ENCODE assay signal across 1 cellular context in the genomic region with DNA sequence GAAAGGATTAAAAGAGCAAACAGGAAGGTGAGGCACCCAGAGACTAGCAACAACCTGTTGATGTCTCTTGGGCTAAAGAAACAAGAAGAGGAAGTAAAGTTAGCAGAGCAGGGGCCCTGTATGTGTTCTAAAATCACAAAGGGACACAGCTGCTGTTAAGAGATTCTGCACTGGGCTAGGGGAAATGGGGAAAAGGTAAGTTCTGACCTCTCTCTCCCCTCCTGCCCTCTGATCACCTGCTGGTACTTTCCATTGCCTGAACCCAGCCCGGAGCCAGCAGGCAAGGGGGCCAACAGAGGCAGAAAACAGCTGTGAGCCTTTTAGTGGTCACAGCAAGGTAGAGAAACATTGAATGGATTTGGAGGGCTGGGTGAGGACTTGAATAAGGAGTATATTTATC.
TF ChIP-seq lines count a peak whose summit lies in the region.

No MANE protein-coding gene starts in this region.

TF ChIP-seq in GM12878, 131 proteins besides CTCF, POLR2A, EP300 and RAD21 (continued from another document and continues in another):
- TF ChIP-seq POU2F2 (IDR thresholded peaks at IDR 0.05; ENCODE audit: borderline replicate concordance, low read depth, low read length) (no peak), TAF1 (IDR thresholded peaks at IDR 0.05; ENCODE audit: borderline replicate concordance, low read depth, low read length) (no peak), CBX5 (IDR thresholded peaks at IDR 0.05; ENCODE audit: low read depth) (0 out of 2 replicates have a peak, but pooled peaks have one; percentile 38), ETV6 (conservative IDR thresholded peaks at IDR 0.05 in 1 of 2, IDR thresholded peaks at IDR 0.05 in 1 of 2; ENCODE audit: borderline replicate concordance in 1 of 2, low read depth in 1 of 2) (peak in 1 of 2 experiments; percentile 81; a peak in 2 of 4 replicates), RELA (IDR thresholded peaks at IDR 0.05; ENCODE audit: borderline replicate concordance, partially characterized antibody) (no peak), KAT2A (conservative IDR thresholded peaks at IDR 0.05; ENCODE audit: control insufficient read depth, low read depth, low read length) (no peak), KDM1A (IDR thresholded peaks at IDR 0.05; ENCODE audit: borderline replicate concordance) (no peak), ZNF274 (IDR thresholded peaks at IDR 0.05; ENCODE audit: insufficient read depth, insufficient read length) (no peak), GABPA (IDR thresholded peaks at IDR 0.05; ENCODE audit: low read depth) (no peak), SMC3 (IDR thresholded peaks at IDR 0.05; ENCODE audit: borderline replicate concordance, low read length) (peak; percentile 31; the same call in 1 of the 2 replicates), FOXM1 (IDR thresholded peaks at IDR 0.05; ENCODE audit: low read depth, low read length) (no peak), SPI1 (IDR thresholded peaks at IDR 0.05; ENCODE audit: borderline replicate concordance, insufficient read depth, low read depth, low read length) (0 out of 2 replicates have a peak, but pooled peaks have one; percentile 15), CBFB (IDR thresholded peaks at IDR 0.05; ENCODE audit: low read depth) (no peak), SUPT20H (IDR thresholded peaks at IDR 0.05; ENCODE audit: borderline replicate concordance, control insufficient read depth, low read depth, low read length) (no peak), STAT3 (IDR thresholded peaks at IDR 0.05; ENCODE audit: low read depth, low read length) (no peak), CBX3 (IDR thresholded peaks at IDR 0.05; ENCODE audit: borderline replicate concordance, low read depth) (no peak), MYC (IDR thresholded peaks at IDR 0.05; ENCODE audit: insufficient read depth, insufficient read length, insufficient replicate concordance, low read length, severe bottlenecking) (no peak), NFYA (IDR thresholded peaks at IDR 0.05; ENCODE audit: borderline replicate concordance, low read depth, low read length) (no peak), BHLHE40 (IDR thresholded peaks at IDR 0.05; ENCODE audit: borderline replicate concordance in 1 of 2, low read depth in 2 of 2, low read length in 1 of 2) (peak; percentile 61 to 77; a peak in 3 of 4 replicates), YBX1 (IDR thresholded peaks at IDR 0.05) (no peak), MYB (IDR thresholded peaks at IDR 0.05; ENCODE audit: borderline replicate concordance, low read depth, low read length) (no peak), ZSCAN29 (IDR thresholded peaks at IDR 0.05) (peak; percentile 24; the same call in 1 of the 2 replicates), ZNF687 (IDR thresholded peaks at IDR 0.05) (peak; percentile 54; the same call in 1 of the 2 replicates), SRF (IDR thresholded peaks at IDR 0.05; ENCODE audit: low read depth in 2 of 2, low read length in 2 of 2) (no peak), PAX5 (IDR thresholded peaks at IDR 0.05; ENCODE audit: borderline replicate concordance, low read depth, low read length) (no peak), YY1 (IDR thresholded peaks at IDR 0.05; ENCODE audit: low read depth, low read length) (peak; percentile 14; the same call in 1 of the 2 replicates), NFXL1 (IDR thresholded peaks at IDR 0.05; ENCODE audit: borderline replicate concordance) (no peak), ZNF217 (IDR thresholded peaks at IDR 0.05) (no peak; the same call in 1 of the 2 replicates), RUNX3 (IDR thresholded peaks at IDR 0.05; ENCODE audit: low read length) (peak; percentile 58), MEF2A (IDR thresholded peaks at IDR 0.05; ENCODE audit: insufficient read depth, low read depth, low read length) (0 out of 2 replicates have a peak, but pooled peaks have one; percentile 21), ESRRA (IDR thresholded peaks at IDR 0.05; ENCODE audit: low read length) (no peak), SP1 (IDR thresholded peaks at IDR 0.05; ENCODE audit: low read depth, low read length) (no peak), RAD51 (IDR thresholded peaks at IDR 0.05) (peak; percentile 43; the same call in 1 of the 2 replicates), POLR2AphosphoS5 (IDR thresholded peaks at IDR 0.05; ENCODE audit: low read length) (no peak), ZNF384 (IDR thresholded peaks at IDR 0.05; ENCODE audit: borderline replicate concordance, low read depth, low read length) (no peak), NRF1 (conservative IDR thresholded peaks at IDR 0.05; ENCODE audit: low read depth, low read length) (no peak), MTA3 (IDR thresholded peaks at IDR 0.05; ENCODE audit: borderline replicate concordance, low read length) (no peak)
- TF ChIP-seq, protein P1, sequence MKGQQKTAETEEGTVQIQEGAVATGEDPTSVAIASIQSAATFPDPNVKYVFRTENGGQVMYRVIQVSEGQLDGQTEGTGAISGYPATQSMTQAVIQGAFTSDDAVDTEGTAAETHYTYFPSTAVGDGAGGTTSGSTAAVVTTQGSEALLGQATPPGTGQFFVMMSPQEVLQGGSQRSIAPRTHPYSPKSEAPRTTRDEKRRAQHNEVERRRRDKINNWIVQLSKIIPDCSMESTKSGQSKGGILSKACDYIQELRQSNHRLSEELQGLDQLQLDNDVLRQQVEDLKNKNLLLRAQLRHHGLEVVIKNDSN (IDR thresholded peaks at IDR 0.05; ENCODE audit: borderline replicate concordance, extremely low read length, insufficient read depth, low read depth, low read length): no peak
- TF ChIP-seq, protein P2, sequence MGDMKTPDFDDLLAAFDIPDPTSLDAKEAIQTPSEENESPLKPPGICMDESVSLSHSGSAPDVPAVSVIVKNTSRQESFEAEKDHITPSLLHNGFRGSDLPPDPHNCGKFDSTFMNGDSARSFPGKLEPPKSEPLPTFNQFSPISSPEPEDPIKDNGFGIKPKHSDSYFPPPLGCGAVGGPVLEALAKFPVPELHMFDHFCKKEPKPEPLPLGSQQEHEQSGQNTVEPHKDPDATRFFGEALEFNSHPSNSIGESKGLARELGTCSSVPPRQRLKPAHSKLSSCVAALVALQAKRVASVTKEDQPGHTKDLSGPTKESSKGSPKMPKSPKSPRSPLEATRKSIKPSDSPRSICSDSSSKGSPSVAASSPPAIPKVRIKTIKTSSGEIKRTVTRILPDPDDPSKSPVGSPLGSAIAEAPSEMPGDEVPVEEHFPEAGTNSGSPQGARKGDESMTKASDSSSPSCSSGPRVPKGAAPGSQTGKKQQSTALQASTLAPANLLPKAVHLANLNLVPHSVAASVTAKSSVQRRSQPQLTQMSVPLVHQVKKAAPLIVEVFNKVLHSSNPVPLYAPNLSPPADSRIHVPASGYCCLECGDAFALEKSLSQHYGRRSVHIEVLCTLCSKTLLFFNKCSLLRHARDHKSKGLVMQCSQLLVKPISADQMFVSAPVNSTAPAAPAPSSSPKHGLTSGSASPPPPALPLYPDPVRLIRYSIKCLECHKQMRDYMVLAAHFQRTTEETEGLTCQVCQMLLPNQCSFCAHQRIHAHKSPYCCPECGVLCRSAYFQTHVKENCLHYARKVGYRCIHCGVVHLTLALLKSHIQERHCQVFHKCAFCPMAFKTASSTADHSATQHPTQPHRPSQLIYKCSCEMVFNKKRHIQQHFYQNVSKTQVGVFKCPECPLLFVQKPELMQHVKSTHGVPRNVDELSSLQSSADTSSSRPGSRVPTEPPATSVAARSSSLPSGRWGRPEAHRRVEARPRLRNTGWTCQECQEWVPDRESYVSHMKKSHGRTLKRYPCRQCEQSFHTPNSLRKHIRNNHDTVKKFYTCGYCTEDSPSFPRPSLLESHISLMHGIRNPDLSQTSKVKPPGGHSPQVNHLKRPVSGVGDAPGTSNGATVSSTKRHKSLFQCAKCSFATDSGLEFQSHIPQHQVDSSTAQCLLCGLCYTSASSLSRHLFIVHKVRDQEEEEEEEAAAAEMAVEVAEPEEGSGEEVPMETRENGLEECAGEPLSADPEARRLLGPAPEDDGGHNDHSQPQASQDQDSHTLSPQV (IDR thresholded peaks at IDR 0.05): no peak
- TF ChIP-seq, protein P3, sequence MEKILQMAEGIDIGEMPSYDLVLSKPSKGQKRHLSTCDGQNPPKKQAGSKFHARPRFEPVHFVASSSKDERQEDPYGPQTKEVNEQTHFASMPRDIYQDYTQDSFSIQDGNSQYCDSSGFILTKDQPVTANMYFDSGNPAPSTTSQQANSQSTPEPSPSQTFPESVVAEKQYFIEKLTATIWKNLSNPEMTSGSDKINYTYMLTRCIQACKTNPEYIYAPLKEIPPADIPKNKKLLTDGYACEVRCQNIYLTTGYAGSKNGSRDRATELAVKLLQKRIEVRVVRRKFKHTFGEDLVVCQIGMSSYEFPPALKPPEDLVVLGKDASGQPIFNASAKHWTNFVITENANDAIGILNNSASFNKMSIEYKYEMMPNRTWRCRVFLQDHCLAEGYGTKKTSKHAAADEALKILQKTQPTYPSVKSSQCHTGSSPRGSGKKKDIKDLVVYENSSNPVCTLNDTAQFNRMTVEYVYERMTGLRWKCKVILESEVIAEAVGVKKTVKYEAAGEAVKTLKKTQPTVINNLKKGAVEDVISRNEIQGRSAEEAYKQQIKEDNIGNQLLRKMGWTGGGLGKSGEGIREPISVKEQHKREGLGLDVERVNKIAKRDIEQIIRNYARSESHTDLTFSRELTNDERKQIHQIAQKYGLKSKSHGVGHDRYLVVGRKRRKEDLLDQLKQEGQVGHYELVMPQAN (conservative IDR thresholded peaks at IDR 0.05): no peak
- TF ChIP-seq, protein P4, sequence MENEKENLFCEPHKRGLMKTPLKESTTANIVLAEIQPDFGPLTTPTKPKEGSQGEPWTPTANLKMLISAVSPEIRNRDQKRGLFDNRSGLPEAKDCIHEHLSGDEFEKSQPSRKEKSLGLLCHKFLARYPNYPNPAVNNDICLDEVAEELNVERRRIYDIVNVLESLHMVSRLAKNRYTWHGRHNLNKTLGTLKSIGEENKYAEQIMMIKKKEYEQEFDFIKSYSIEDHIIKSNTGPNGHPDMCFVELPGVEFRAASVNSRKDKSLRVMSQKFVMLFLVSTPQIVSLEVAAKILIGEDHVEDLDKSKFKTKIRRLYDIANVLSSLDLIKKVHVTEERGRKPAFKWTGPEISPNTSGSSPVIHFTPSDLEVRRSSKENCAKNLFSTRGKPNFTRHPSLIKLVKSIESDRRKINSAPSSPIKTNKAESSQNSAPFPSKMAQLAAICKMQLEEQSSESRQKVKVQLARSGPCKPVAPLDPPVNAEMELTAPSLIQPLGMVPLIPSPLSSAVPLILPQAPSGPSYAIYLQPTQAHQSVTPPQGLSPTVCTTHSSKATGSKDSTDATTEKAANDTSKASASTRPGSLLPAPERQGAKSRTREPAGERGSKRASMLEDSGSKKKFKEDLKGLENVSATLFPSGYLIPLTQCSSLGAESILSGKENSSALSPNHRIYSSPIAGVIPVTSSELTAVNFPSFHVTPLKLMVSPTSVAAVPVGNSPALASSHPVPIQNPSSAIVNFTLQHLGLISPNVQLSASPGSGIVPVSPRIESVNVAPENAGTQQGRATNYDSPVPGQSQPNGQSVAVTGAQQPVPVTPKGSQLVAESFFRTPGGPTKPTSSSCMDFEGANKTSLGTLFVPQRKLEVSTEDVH (IDR thresholded peaks at IDR 0.05; ENCODE audit: low read depth, partially characterized antibody): no peak
- TF ChIP-seq, protein P5, sequence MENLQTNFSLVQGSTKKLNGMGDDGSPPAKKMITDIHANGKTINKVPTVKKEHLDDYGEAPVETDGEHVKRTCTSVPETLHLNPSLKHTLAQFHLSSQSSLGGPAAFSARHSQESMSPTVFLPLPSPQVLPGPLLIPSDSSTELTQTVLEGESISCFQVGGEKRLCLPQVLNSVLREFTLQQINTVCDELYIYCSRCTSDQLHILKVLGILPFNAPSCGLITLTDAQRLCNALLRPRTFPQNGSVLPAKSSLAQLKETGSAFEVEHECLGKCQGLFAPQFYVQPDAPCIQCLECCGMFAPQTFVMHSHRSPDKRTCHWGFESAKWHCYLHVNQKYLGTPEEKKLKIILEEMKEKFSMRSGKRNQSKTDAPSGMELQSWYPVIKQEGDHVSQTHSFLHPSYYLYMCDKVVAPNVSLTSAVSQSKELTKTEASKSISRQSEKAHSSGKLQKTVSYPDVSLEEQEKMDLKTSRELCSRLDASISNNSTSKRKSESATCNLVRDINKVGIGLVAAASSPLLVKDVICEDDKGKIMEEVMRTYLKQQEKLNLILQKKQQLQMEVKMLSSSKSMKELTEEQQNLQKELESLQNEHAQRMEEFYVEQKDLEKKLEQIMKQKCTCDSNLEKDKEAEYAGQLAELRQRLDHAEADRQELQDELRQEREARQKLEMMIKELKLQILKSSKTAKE (IDR thresholded peaks at IDR 0.05; ENCODE audit: low read depth, poor library complexity, severe bottlenecking): no peak
- TF ChIP-seq, protein P6, sequence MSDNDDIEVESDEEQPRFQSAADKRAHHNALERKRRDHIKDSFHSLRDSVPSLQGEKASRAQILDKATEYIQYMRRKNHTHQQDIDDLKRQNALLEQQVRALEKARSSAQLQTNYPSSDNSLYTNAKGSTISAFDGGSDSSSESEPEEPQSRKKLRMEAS (IDR thresholded peaks at IDR 0.05; ENCODE audit: low read depth, low read length): no peak
- TF ChIP-seq, protein P7, sequence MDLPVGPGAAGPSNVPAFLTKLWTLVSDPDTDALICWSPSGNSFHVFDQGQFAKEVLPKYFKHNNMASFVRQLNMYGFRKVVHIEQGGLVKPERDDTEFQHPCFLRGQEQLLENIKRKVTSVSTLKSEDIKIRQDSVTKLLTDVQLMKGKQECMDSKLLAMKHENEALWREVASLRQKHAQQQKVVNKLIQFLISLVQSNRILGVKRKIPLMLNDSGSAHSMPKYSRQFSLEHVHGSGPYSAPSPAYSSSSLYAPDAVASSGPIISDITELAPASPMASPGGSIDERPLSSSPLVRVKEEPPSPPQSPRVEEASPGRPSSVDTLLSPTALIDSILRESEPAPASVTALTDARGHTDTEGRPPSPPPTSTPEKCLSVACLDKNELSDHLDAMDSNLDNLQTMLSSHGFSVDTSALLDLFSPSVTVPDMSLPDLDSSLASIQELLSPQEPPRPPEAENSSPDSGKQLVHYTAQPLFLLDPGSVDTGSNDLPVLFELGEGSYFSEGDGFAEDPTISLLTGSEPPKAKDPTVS (IDR thresholded peaks at IDR 0.05; ENCODE audit: low read depth, low read length): no peak
